8 cellular contexts compared by ENCODE assay signal in genomic region chr19:36139473-36140288, GRCh38. TPM values are rescaled to one million over a fixed set of nuclear protein-coding genes. Genes with fewer than 3 reads are reported as not detected.
DNase-seq lines count a peak whose midpoint lies in the region; ATAC-seq and TF ChIP-seq lines count a peak whose summit lies in the region.

TSS of gene CAPNS1 (plus strand) at chr19:36140066. CDS start at chr19:36141012, 946 bp downstream.

- intact Hi-C loops in CD14-positive monocyte (cut with micrococcal nuclease) (loop anchor here in 1 of 2 donors (2.0 to 10.0 kb wide), 3 partner anchors 13 to 395 kb away; partner anchors contain the start of genes IGFLR1, LIN37, POLR2I and PSENEN), lower leg skin (cut with DNase I; ENCODE audit: low total_unique reads) (no loop called here)

- peaks cover 25 to 27% of the 10 kb centered on the region in 2 donors for H3K36me3 Mint-ChIP-seq in CD14-positive monocyte

- H3K4me3 ChIP-seq in lower leg skin (ENCODE audit: low read depth, poor library complexity, severe bottlenecking), result peak within 1 kb of the TSS; percentile 85

- H3K4me3 Mint-ChIP-seq in CD14-positive monocyte, result peak within 1 kb of the TSS; percentile 98 to 99

- 0 to 2% methylated on average over 6 to 60 of the region's 74 CpGs for WGBS in lower leg skin, 2 donors

- H3K9me3 Mint-ChIP-seq in CD14-positive monocyte, result peaks cover 0 to 4% (median 0%) of the 10 kb centered on the region in 7 donors

- TF ChIP-seq POLR2A in lower leg skin (IDR thresholded peaks at IDR 0.05), result peak in 1 of 2 donors; percentile 63

- H3K27me3 Mint-ChIP-seq in CD14-positive monocyte (ENCODE audit: low read depth in 3 of 3), result peaks cover 0 to 9% (median 3%) of the 10 kb centered on the region in 3 donors

- no peak for TF ChIP-seq CTCF in CD14-positive monocyte (IDR thresholded peaks at IDR 0.05)
- TF ChIP-seq CTCF in lower leg skin (IDR thresholded peaks at IDR 0.05), result no peak

- peak; percentile 77 for ATAC-seq in GM19351 (IDR thresholded peaks at IDR 0.05; ENCODE audit: unreplicated experiment)
- peak; percentile 85 for ATAC-seq in HG03521 (IDR thresholded peaks at IDR 0.05; ENCODE audit: unreplicated experiment)

- DNase-seq in CD14-positive monocyte (ENCODE audit: low spot score) (peak; percentile 93), NCI-H748 (lab: John Stamatoyannopoulos, UW; ENCODE audit: unreplicated experiment) (peak; percentile 98), dermis microvascular lymphatic vessel endothelial cell (ENCODE audit: low read depth in 2 of 2) (peak; percentile 92 to 97), lower leg skin (ENCODE audit: low spot score in 2 of 2) (peak; percentile 95 to 99)
- DNase-seq in activated CD4-positive, alpha-beta T cell treated with anti-CD3 and anti-CD28 coated beads, Interleukin-2, amount 50 U/mL, for 24 hours (ENCODE audit: low read depth in 1 of 2, low spot score in 1 of 2), result peak; percentile 76 to 88
- DNase-seq in stimulated activated CD4-positive, alpha-beta T cell treated with anti-CD3 and anti-CD28 coated beads, Interleukin-4, amount 100 ng/mL, for 48 hours (ENCODE audit: low read depth in 2 of 2), result peak; percentile 91 to 93

- H3K4me1 Mint-ChIP-seq in CD14-positive monocyte, result peaks cover 30% of the 10 kb centered on the region

- peak within 1 kb of the TSS; percentile 96 to 99 (median 98) for H3K27ac Mint-ChIP-seq in CD14-positive monocyte

RNA-seq across cellular contexts. Expression of gene CAPNS1, which starts in this region (rescaled TPM):
- polyA plus RNA-seq in CD14-positive monocyte, result 100 to 1,000 TPM; 239 to 282 TPM
- total RNA-seq in dermis microvascular lymphatic vessel endothelial cell, result 383 and 452 TPM in 2 replicates
- 100 to 1,000 TPM in 1 of 4 donors, 10 to 100 TPM in 3; 33.3 to 125 (median 83.2) TPM for total RNA-seq in lower leg skin

Comparison
In these comparisons a context has a peak if more than half of its experiments do, and no peak if none do; other contexts are left out.
1. Peak in every context shown above with its lines: DNase-seq, ATAC-seq and H3K4me3 ChIP-seq.